ENCODE assay signal across 8 cellular contexts in the genomic region with DNA sequence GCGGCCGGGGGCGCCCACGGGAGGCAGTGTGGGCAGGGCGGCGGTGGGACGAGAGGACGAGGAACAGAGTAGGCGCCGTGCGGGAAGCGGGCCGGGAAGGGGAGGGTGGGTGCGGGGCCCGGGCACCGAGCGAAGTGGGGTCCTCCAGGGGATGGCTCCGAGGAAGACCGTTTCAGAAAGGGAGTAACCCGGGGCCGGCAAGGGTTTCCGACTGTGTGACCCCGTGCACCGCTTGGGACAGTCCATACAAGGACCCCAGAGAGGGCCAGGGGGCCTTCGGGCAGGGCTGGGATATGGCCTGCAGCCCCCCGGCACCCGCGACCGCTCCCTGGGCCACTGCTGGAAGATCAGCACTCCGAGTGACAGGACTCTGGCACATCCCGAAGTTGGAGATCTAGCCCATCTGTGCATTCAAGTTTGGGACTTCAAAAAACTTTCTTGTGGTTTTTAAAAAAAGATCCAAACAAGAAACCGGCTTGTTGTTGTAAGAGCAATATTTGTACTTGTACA. TPM values are rescaled to one million over a fixed set of nuclear protein-coding genes. Genes with fewer than 3 reads are reported as not detected.
DNase-seq lines count a peak whose midpoint lies in the region; ATAC-seq and TF ChIP-seq lines count a peak whose summit lies in the region.

No MANE protein-coding gene starts in this region.

- H3K4me3 ChIP-seq in A673 (ENCODE audit: low read depth, low read length, poor library complexity, severe bottlenecking), result peak overlapping the region; percentile 69
- H3K4me3 ChIP-seq in cardiac muscle cell, result peak overlapping the region; percentile 98
- peak overlapping the region; percentile 78 for H3K4me3 ChIP-seq in rectal smooth muscle tissue (ENCODE audit: low read length)

- no TSS peak for BruUV-seq in A673 (replicated peaks; lab: Mats Ljungman, UMichigan)

- intact Hi-C loops in A673 (cut with micrococcal nuclease; ENCODE audit: unreplicated experiment), result loop anchor here (2.0 kb wide), 1 partner anchor 123 kb away; no protein-coding TSS in a partner anchor

- H3K36me3 ChIP-seq in A673 (ENCODE audit: insufficient read depth, low read length, poor library complexity, severe bottlenecking), result no peaks in the 10 kb centered on the region
- no peaks in the 10 kb centered on the region for H3K36me3 ChIP-seq in cardiac muscle cell
- no peaks in the 10 kb centered on the region for H3K36me3 ChIP-seq in rectal smooth muscle tissue (ENCODE audit: control insufficient read depth, insufficient read depth, low read length)

- H3K27ac ChIP-seq in A673 (ENCODE audit: low read depth, low read length, poor library complexity, severe bottlenecking), result peak overlapping the region; percentile 78
- H3K27ac ChIP-seq in cardiac muscle cell, result peak overlapping the region; percentile 60
- peak overlapping the region; percentile 51 for H3K27ac ChIP-seq in rectal smooth muscle tissue (ENCODE audit: low read depth, low read length)

- CTCF ChIA-PET in A673 (lab: Charles Lee), result no interaction called here

- ATAC-seq in HG02759 (IDR thresholded peaks at IDR 0.05; ENCODE audit: unreplicated experiment) (peak; percentile 5), GM18861 (IDR thresholded peaks at IDR 0.05; ENCODE audit: unreplicated experiment) (no peak)

- DNase-seq in A673 (ENCODE audit: low spot score) (peak; percentile 29), cardiac muscle cell (ENCODE audit: low read depth in 1 of 2, low spot score in 1 of 2) (peak in 1 of 2 donors; percentile 74), NCI-H146 treated with DMSO at 0.1 percent for 48 hours (lab: John Stamatoyannopoulos, UW; ENCODE audit: unreplicated experiment) (no peak), SW480 (ENCODE audit: low spot score) (no peak)
- DNase-seq in activated CD8-positive, alpha-beta memory T cell treated with anti-CD3 and anti-CD28 coated beads, Interleukin-2, amount 50 U/mL, for 48 hours, result peak; percentile 58

- H3K4me1 ChIP-seq in A673 (ENCODE audit: insufficient read depth, low read length, poor library complexity, severe bottlenecking) (peaks cover 18% of the 10 kb centered on the region), cardiac muscle cell (ENCODE audit: low read depth) (no peaks in the 10 kb centered on the region), rectal smooth muscle tissue (ENCODE audit: control insufficient read depth, insufficient read depth, low read length) (peaks cover 6% of the 10 kb centered on the region)

- H3K27me3 ChIP-seq in A673 (replicated peaks; ENCODE audit: insufficient read depth, low read depth, low read length, poor library complexity) (no peaks in the 10 kb centered on the region), cardiac muscle cell (no peaks in the 10 kb centered on the region), rectal smooth muscle tissue (ENCODE audit: control insufficient read depth, insufficient read depth, low read length) (no peaks in the 10 kb centered on the region)

- peak overlapping the region; percentile 34 for H3K9ac ChIP-seq in rectal smooth muscle tissue (ENCODE audit: low read length)

- no peak for TF ChIP-seq CTCF in A673 (conservative IDR thresholded peaks at IDR 0.05; ENCODE audit: low read depth, low read length)
- TF ChIP-seq CTCF in cardiac muscle cell (IDR thresholded peaks at IDR 0.05; ENCODE audit: low read depth, low read length), result no peak

- H3K9me3 ChIP-seq in A673 (ENCODE audit: low read depth, low read length, poor library complexity, severe bottlenecking), result no peaks in the 10 kb centered on the region
- no peaks in the 10 kb centered on the region for H3K9me3 ChIP-seq in cardiac muscle cell (ENCODE audit: low read depth)

- POLR2A ChIA-PET in A673 (lab: Charles Lee; ENCODE audit: low non-redundant PET), result no interaction called here

RNA-seq across cellular contexts. Expression of gene TSPAN9, which starts 0.4 kb away (rescaled TPM):
- total RNA-seq in A673 (2021), result 35.5 and 41.9 TPM in 2 replicates
- total RNA-seq in cardiac muscle cell, result 153 and 199 TPM in 2 replicates
- 13.3 and 17.9 TPM in 2 replicates for polyA plus RNA-seq in cardiac muscle cell

Comparison
In these comparisons a context has a peak if more than half of its experiments do, and no peak if none do; other contexts are left out.
1. DNase-seq: peak in A673 (single experiment) and activated CD8-positive, alpha-beta memory T cell treated with anti-CD3 and anti-CD28 coated beads, Interleukin-2, amount 50 U/mL, for 48 hours (single experiment); none in NCI-H146 treated with DMSO at 0.1 percent for 48 hours (single experiment) and SW480 (single experiment).
2. Peak in every context shown above with its lines, with median percentiles within 50 percentile points of each other: H3K27ac ChIP-seq and H3K4me3 ChIP-seq.